23 cellular contexts compared by ENCODE assay signal in genomic region chr13:40167327-40167726, GRCh38.
A peak's percentile ranks its signal among the peaks of the same experiment; 100 is the strongest.
DNase-seq lines count a peak whose midpoint lies in the region; ATAC-seq, FAIRE-seq and TF ChIP-seq lines count a peak whose summit lies in the region.
"Had no signal": no experiment of that assay in that cellular context is flagged by ENCODE, and none has a peak within 500 bp of the region (broad histone marks: within the 10 kb centered on the region; RNA-seq: fewer than 3 reads in every experiment).

No MANE protein-coding gene starts in this region.

- no peaks in the 10 kb centered on the region for H3K36me3 Mint-ChIP-seq in stimulated activated memory B cell treated with anti-CD40 and anti-IgM and Interleukin-4, amounts not matched to agents 10 μg/mL and 1 μg/mL and 100 μg/mL, for 72 hours
- no peaks in the 10 kb centered on the region for H3K36me3 Mint-ChIP-seq in activated CD8-positive, alpha-beta T cell treated with anti-CD3 and anti-CD28 coated beads, Interleukin-2, amount 10 ng/mL, durations not matched to agents 7 days and 5 days (ENCODE audit: low read depth)
- H3K36me3 Mint-ChIP-seq: CD14-positive monocyte had no signal

- CTCF ChIA-PET in activated CD8-positive, alpha-beta T cell treated with anti-CD3 and anti-CD28 coated beads, Interleukin-2, amount 10 ng/mL, durations not matched to agents 7 days and 5 days (lab: Charles Lee), result interaction anchor here (1.0 to 1.2 kb wide), 4 partner anchors 11 to 20 kb away, joined by 3 read pairs; no protein-coding TSS in a partner anchor

- FAIRE-seq in endometrium (lab: Jason Lieb, UNC), result peak; percentile 78
- FAIRE-seq: A549, D721Med, GM12892, H54 had no signal

- peak overlapping the region; percentile 22 for H3K27ac Mint-ChIP-seq in stimulated activated memory B cell treated with anti-CD40 and anti-IgM and Interleukin-4, amounts not matched to agents 10 μg/mL and 1 μg/mL and 100 μg/mL, for 72 hours
- no peak overlapping the region for H3K27ac Mint-ChIP-seq in activated CD8-positive, alpha-beta T cell treated with anti-CD3 and anti-CD28 coated beads, Interleukin-2, amount 10 ng/mL, durations not matched to agents 7 days and 5 days
- H3K27ac Mint-ChIP-seq: CD4-positive, alpha-beta T cell; HFFc6 had no signal

- H3K4me3 ChIP-seq in colonic mucosa, result no peak overlapping the region
- H3K4me3 ChIP-seq: A549; BLaER1 treated with 17β-estradiol and CSF1 and Interleukin-3, amounts not matched to agents 10 nM and 100 nM; HAP-1 had no signal

- H3K9ac ChIP-seq in colonic mucosa (ENCODE audit: low read depth in 2 of 2, low read length in 2 of 2), result no peak overlapping the region
- H3K9ac ChIP-seq: BLaER1 treated with 17β-estradiol and CSF1 and Interleukin-3, amounts not matched to agents 10 nM and 100 nM had no signal

- H3K9me3 ChIP-seq in colonic mucosa, result no peaks in the 10 kb centered on the region
- H3K9me3 ChIP-seq: A549; BE2C; BLaER1 treated with 17β-estradiol and CSF1 and Interleukin-3, amounts not matched to agents 10 nM and 100 nM; HAP-1 had no signal

- peaks cover 21% of the 10 kb centered on the region for H3K4me1 Mint-ChIP-seq in stimulated activated memory B cell treated with anti-CD40 and anti-IgM and Interleukin-4, amounts not matched to agents 10 μg/mL and 1 μg/mL and 100 μg/mL, for 72 hours
- H3K4me1 Mint-ChIP-seq in activated CD8-positive, alpha-beta T cell treated with anti-CD3 and anti-CD28 coated beads, Interleukin-2, amount 10 ng/mL, durations not matched to agents 7 days and 5 days (ENCODE audit: low read depth), result peaks cover 31% of the 10 kb centered on the region
- H3K4me1 Mint-ChIP-seq: CD14-positive monocyte had no signal

- no peaks in the 10 kb centered on the region for H3K36me3 ChIP-seq in colonic mucosa
- H3K36me3 ChIP-seq: BE2C; BLaER1 treated with 17β-estradiol and CSF1 and Interleukin-3, amounts not matched to agents 10 nM and 100 nM; HAP-1 had no signal

- H3K4me3 Mint-ChIP-seq in stimulated activated memory B cell treated with anti-CD40 and anti-IgM and Interleukin-4, amounts not matched to agents 10 μg/mL and 1 μg/mL and 100 μg/mL, for 72 hours, result no peak overlapping the region
- no peak overlapping the region for H3K4me3 Mint-ChIP-seq in activated CD8-positive, alpha-beta T cell treated with anti-CD3 and anti-CD28 coated beads, Interleukin-2, amount 10 ng/mL, durations not matched to agents 7 days and 5 days
- H3K4me3 Mint-ChIP-seq: CD14-positive monocyte; CD4-positive, alpha-beta T cell; CD8-positive, alpha-beta memory T cell; HFFc6 had no signal

- H3K27me3 ChIP-seq in colonic mucosa, result no peaks in the 10 kb centered on the region
- H3K27me3 ChIP-seq: BE2C; BLaER1 treated with 17β-estradiol and CSF1 and Interleukin-3, amounts not matched to agents 10 nM and 100 nM had no signal

- TF ChIP-seq CTCF in colonic mucosa (IDR thresholded peaks at IDR 0.05), result no peak

- ATAC-seq in stimulated activated memory B cell treated with anti-CD40 and anti-IgM and Interleukin-4, amounts not matched to agents 10 μg/mL and 1 μg/mL and 100 μg/mL, for 72 hours, result no peak
- ATAC-seq in activated CD8-positive, alpha-beta T cell treated with anti-CD3 and anti-CD28 coated beads, Interleukin-2, amount 10 ng/mL, durations not matched to agents 7 days and 5 days, result no peak
- ATAC-seq: A549 had no signal

- H3K4me1 ChIP-seq in colonic mucosa, result no peaks in the 10 kb centered on the region
- H3K4me1 ChIP-seq: BE2C, HAP-1 had no signal

- POLR2A ChIA-PET in activated CD8-positive, alpha-beta T cell treated with anti-CD3 and anti-CD28 coated beads, Interleukin-2, amount 10 ng/mL, durations not matched to agents 7 days and 5 days (lab: Charles Lee), result no interaction called here

- intact Hi-C loops in colonic mucosa (cut with DNase I), result no loop called here

- peak; percentile 6 for DNase-seq in EH (ENCODE audit: low read depth)
- DNase-seq in GDM1 (lab: John Stamatoyannopoulos, UW), result no peak
- no peak for DNase-seq in activated CD8-positive, alpha-beta T cell treated with anti-CD3 and anti-CD28 coated beads, Interleukin-2, amount 10 ng/mL, durations not matched to agents 7 days and 5 days
- no peak for DNase-seq in colonic mucosa
- DNase-seq: 8988T; ACHN; AML-193; BE2C; CD4-positive, alpha-beta T cell; CD8-positive, alpha-beta memory T cell; DMS 273 treated with DMSO at 0.1 percent for 48 hours; DMS79; GOT3; HFFc6 had no signal

- no peak overlapping the region for H3K27ac ChIP-seq in colonic mucosa
- H3K27ac ChIP-seq: A549; BLaER1 treated with 17β-estradiol and CSF1 and Interleukin-3, amounts not matched to agents 10 nM and 100 nM had no signal

- no peaks in the 10 kb centered on the region for H3K9me3 Mint-ChIP-seq in stimulated activated memory B cell treated with anti-CD40 and anti-IgM and Interleukin-4, amounts not matched to agents 10 μg/mL and 1 μg/mL and 100 μg/mL, for 72 hours
- no peaks in the 10 kb centered on the region for H3K9me3 Mint-ChIP-seq in activated CD8-positive, alpha-beta T cell treated with anti-CD3 and anti-CD28 coated beads, Interleukin-2, amount 10 ng/mL, durations not matched to agents 7 days and 5 days (ENCODE audit: insufficient read depth)
- H3K9me3 Mint-ChIP-seq: CD4-positive, alpha-beta T cell; CD8-positive, alpha-beta memory T cell had no signal

- peaks cover 7% of the 10 kb centered on the region for H3K27me3 Mint-ChIP-seq in stimulated activated memory B cell treated with anti-CD40 and anti-IgM and Interleukin-4, amounts not matched to agents 10 μg/mL and 1 μg/mL and 100 μg/mL, for 72 hours
- H3K27me3 Mint-ChIP-seq in activated CD8-positive, alpha-beta T cell treated with anti-CD3 and anti-CD28 coated beads, Interleukin-2, amount 10 ng/mL, durations not matched to agents 7 days and 5 days (ENCODE audit: low read depth), result peaks cover 3% of the 10 kb centered on the region
- H3K27me3 Mint-ChIP-seq: CD4-positive, alpha-beta T cell; CD8-positive, alpha-beta memory T cell had no signal
